Comparison of ENCODE assay signal across 22 cellular contexts in the genomic region with DNA sequence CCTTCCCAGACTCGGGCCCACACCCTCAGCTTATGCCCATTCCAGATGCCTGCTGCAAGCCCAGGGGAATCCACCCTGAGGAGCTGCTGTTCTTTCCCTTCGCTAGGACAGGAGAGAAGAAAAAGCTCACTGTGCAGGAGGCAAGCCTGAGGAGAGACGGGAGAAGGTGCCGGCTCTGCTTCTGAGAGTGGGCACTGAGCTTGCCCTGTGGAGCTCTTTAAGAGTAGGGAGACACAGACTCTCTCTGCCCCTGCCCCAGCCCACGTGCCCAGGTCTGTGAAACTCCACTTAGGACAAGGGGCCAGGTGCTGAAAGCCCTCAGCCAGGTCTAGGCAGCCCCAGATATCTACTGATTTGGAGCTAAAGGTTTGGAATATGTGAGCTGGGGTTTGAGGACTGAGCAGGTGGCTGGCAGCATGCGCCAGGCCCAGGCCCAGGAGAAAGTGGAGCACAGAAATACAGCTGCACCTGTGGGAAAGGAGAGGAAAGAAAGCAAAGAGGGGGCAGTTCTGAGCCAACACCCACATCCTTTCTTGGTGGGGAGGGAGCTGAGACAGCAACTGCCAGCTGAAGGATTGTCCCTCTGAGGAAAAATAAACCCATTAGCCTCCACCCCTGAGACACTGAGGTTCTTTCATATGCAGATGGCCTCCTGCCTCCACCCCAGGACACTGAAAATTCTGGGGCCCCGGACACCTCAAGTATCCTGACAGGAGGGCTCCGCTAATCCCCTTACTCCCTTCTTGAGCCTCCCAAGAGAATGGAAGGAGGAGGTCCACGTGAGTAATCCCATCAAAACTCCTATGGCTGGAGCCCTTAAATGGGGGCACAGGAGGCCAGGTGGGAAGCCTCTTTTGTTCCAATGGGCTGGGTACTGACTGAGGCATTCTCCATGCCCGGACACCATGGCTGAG. TPM values are rescaled to one million over a fixed set of nuclear protein-coding genes. Genes with fewer than 3 reads are reported as not detected.
A peak's percentile ranks its signal among the peaks of the same experiment; 100 is the strongest.
DNase-seq lines count a peak whose midpoint lies in the region; ATAC-seq and TF ChIP-seq lines count a peak whose summit lies in the region.
"Had no signal": no experiment of that assay in that cellular context is flagged by ENCODE, and none has a peak within 500 bp of the region (broad histone marks: within the 10 kb centered on the region; RNA-seq: fewer than 3 reads in every experiment).

No MANE protein-coding gene starts in this region.

- no peak overlapping the region for H3K18ac ChIP-seq in trophoblast cell (ENCODE audit: low read length)

- WGBS in endodermal cell (ENCODE audit: insufficient coverage in 1 of 2, insufficient read length in 1 of 2), 2 experiments, result 77 to 84% methylated on average over 6 to 10 of the region's 10 CpGs
- WGBS in trophoblast cell (ENCODE audit: extremely low coverage, insufficient coverage, insufficient read length), result no CpG with 5 or more reads among the region's 10 CpGs

- peaks cover 74% of the 10 kb centered on the region for H3K36me3 Mint-ChIP-seq in endodermal cell (ENCODE audit: low read depth)
- H3K36me3 Mint-ChIP-seq in progenitor cell of endocrine pancreas (ENCODE audit: insufficient read depth), result peaks cover 5% of the 10 kb centered on the region

- no peak overlapping the region for H2BK120ac ChIP-seq in trophoblast cell (ENCODE audit: insufficient read depth, low read length, poor library complexity)

- ATAC-seq in Right ventricle myocardium superior (ENCODE audit: poor library complexity) (no peak), left cardiac atrium (no peak), GM21528 (IDR thresholded peaks at IDR 0.05; ENCODE audit: low FRiP score, unreplicated experiment) (no peak), HG02973 (IDR thresholded peaks at IDR 0.05; ENCODE audit: unreplicated experiment) (no peak)
- ATAC-seq: Panc1, Right ventricle myocardium inferior had no signal

- no peak overlapping the region for H2BK12ac ChIP-seq in trophoblast cell (ENCODE audit: low read length)

- H3K4me1 Mint-ChIP-seq in endodermal cell, result peaks cover 11% of the 10 kb centered on the region
- H3K4me1 Mint-ChIP-seq in progenitor cell of endocrine pancreas (ENCODE audit: low read depth), result no peaks in the 10 kb centered on the region

- H3K27ac ChIP-seq in endodermal cell (ENCODE audit: low read depth, low read length) (no peak overlapping the region), trophoblast cell (ENCODE audit: low read depth, low read length) (no peak overlapping the region)
- H3K27ac ChIP-seq: SK-N-MC had no signal

- H3K9ac ChIP-seq in NT2/D1 (ENCODE audit: insufficient read length, low read depth), result no peak overlapping the region
- no peak overlapping the region for H3K9ac ChIP-seq in endodermal cell (ENCODE audit: extremely low read depth, low read length, poor library complexity, severe bottlenecking)
- H3K9ac ChIP-seq in trophoblast cell (ENCODE audit: low read length), result no peak overlapping the region

- no peak overlapping the region for H4K8ac ChIP-seq in trophoblast cell (ENCODE audit: low read depth, low read length)

- H3K23ac ChIP-seq in trophoblast cell (ENCODE audit: low read length), result no peak overlapping the region

- H2AFZ ChIP-seq in trophoblast cell (ENCODE audit: insufficient read depth, low read length, poor library complexity), result no peak overlapping the region

- H2BK5ac ChIP-seq in trophoblast cell (ENCODE audit: low read depth, low read length, poor library complexity), result no peak overlapping the region

- H3K27ac Mint-ChIP-seq in endodermal cell (no peak overlapping the region), progenitor cell of endocrine pancreas (peak overlapping the region; percentile 84)

- no peaks in the 10 kb centered on the region for H3K27me3 ChIP-seq in NT2/D1 (ENCODE audit: insufficient read depth, insufficient read length)
- H3K27me3 ChIP-seq in endodermal cell (ENCODE audit: control insufficient read depth, insufficient read depth, low read length, poor library complexity, severe bottlenecking), result no peaks in the 10 kb centered on the region
- no peaks in the 10 kb centered on the region for H3K27me3 ChIP-seq in trophoblast cell (ENCODE audit: insufficient read depth, low read length)
- H3K27me3 ChIP-seq: BE2C had no signal

- H4K12ac ChIP-seq in trophoblast cell (ENCODE audit: low read depth, low read length), result no peak overlapping the region

- DNase-seq in Right ventricle myocardium superior (peak; percentile 1), left cardiac atrium (no peak), NT2/D1 (ENCODE audit: low read depth, low spot score) (peak; percentile 36), endodermal cell (peak; percentile 67), progenitor cell of endocrine pancreas (ENCODE audit: low spot score, unreplicated experiment) (no peak), trophoblast cell (no peak)
- DNase-seq: BE2C; CD4-positive, CD25-positive, alpha-beta regulatory T cell; COR-L47; GDM1; GOT3; NCI-H1092 treated with DMSO at 0.1 percent for 48 hours; NCI-H146; NCI-H2081 treated with DMSO at 0.1 percent for 48 hours; NCI-H2227 treated with DMSO at 0.1 percent for 48 hours; NCI-H510A treated with DMSO at 0.1 percent for 48 hours; NCI-H774 had no signal

- no peaks in the 10 kb centered on the region for H3K79me2 ChIP-seq in trophoblast cell (ENCODE audit: control insufficient read depth, insufficient read depth, low read length, poor library complexity)

- H3K4me1 ChIP-seq in NT2/D1 (ENCODE audit: insufficient read depth, insufficient read length) (peaks cover 2% of the 10 kb centered on the region), endodermal cell (ENCODE audit: control insufficient read depth, insufficient read depth, low read length) (peaks cover 2% of the 10 kb centered on the region), trophoblast cell (ENCODE audit: control insufficient read depth in 1 of 2, insufficient read depth in 2 of 2, low read length in 2 of 2) (no peaks in the 10 kb centered on the region)
- H3K4me1 ChIP-seq: BE2C had no signal

- TF ChIP-seq CTCF in endodermal cell (conservative IDR thresholded peaks at IDR 0.05) (no peak), progenitor cell of endocrine pancreas (IDR thresholded peaks at IDR 0.05; ENCODE audit: unreplicated experiment) (no peak)

- peaks cover 81% of the 10 kb centered on the region for H3K36me3 ChIP-seq in NT2/D1 (ENCODE audit: insufficient read depth, insufficient read length, low read length)
- peaks cover 58% of the 10 kb centered on the region for H3K36me3 ChIP-seq in endodermal cell (ENCODE audit: control insufficient read depth, insufficient read depth, low read length)
- peaks cover 34 to 37% of the 10 kb centered on the region in 2 experiments for H3K36me3 ChIP-seq in trophoblast cell (ENCODE audit: control insufficient read depth in 1 of 2, insufficient read depth in 2 of 2, low read length in 2 of 2)
- H3K36me3 ChIP-seq: BE2C had no signal

- no peak overlapping the region for H3K4me3 ChIP-seq in NT2/D1 (ENCODE audit: insufficient read length, low read depth)
- H3K4me3 ChIP-seq in endodermal cell (ENCODE audit: low read length), result no peak overlapping the region
- no peak overlapping the region for H3K4me3 ChIP-seq in trophoblast cell (ENCODE audit: low read depth, low read length)
- H3K4me3 ChIP-seq: SK-N-MC had no signal

- H3K4ac ChIP-seq in trophoblast cell (ENCODE audit: low read depth, low read length), result no peak overlapping the region

- no peak overlapping the region for H4K91ac ChIP-seq in trophoblast cell (ENCODE audit: low read depth, low read length)

- H3K27me3 Mint-ChIP-seq in endodermal cell (ENCODE audit: insufficient read depth) (no peaks in the 10 kb centered on the region), progenitor cell of endocrine pancreas (no peaks in the 10 kb centered on the region)
- H3K27me3 Mint-ChIP-seq: CD4-positive, CD25-positive, alpha-beta regulatory T cell had no signal

- H2AK5ac ChIP-seq in trophoblast cell (ENCODE audit: low read length), result no peak overlapping the region

- no peak overlapping the region for H3K4me2 ChIP-seq in trophoblast cell (ENCODE audit: low read length)

- intact Hi-C loops in Right ventricle myocardium superior (cut with DNase I), result no loop called here
- intact Hi-C loops in left cardiac atrium (cut with DNase I), result no loop called here

- H3K9me3 Mint-ChIP-seq in endodermal cell, result peaks cover 8% of the 10 kb centered on the region
- no peaks in the 10 kb centered on the region for H3K9me3 Mint-ChIP-seq in progenitor cell of endocrine pancreas (ENCODE audit: low read depth)
- H3K9me3 Mint-ChIP-seq: CD4-positive, CD25-positive, alpha-beta regulatory T cell had no signal

- H3K9me3 ChIP-seq in NT2/D1 (ENCODE audit: insufficient read depth, low read length) (no peaks in the 10 kb centered on the region), endodermal cell (ENCODE audit: control insufficient read depth, low read length) (peaks cover 9% of the 10 kb centered on the region), trophoblast cell (ENCODE audit: insufficient read depth, low read depth, low read length) (no peaks in the 10 kb centered on the region)
- H3K9me3 ChIP-seq: BE2C had no signal

- H3K79me1 ChIP-seq in trophoblast cell (ENCODE audit: low read length), result no peaks in the 10 kb centered on the region

- H3K4me3 Mint-ChIP-seq in endodermal cell, result no peak overlapping the region
- H3K4me3 Mint-ChIP-seq in progenitor cell of endocrine pancreas (ENCODE audit: low read depth), result no peak overlapping the region
- H3K4me3 Mint-ChIP-seq: CD4-positive, CD25-positive, alpha-beta regulatory T cell had no signal

- no peak overlapping the region for H3K14ac ChIP-seq in trophoblast cell (ENCODE audit: low read length)

RNA-seq across cellular contexts. Expression of a gene that starts 7.3 kb away (rescaled TPM):
- total RNA-seq in Right ventricle myocardium superior (15.8 TPM), left cardiac atrium (10 to 100 TPM; 16.2 to 19.3 TPM), endodermal cell (10 to 100 TPM; 51.8 to 59.3 TPM), progenitor cell of endocrine pancreas (49.3 and 55.9 TPM in 2 replicates)
- 39.0 TPM for polyA plus RNA-seq in endodermal cell (2013, experiment 1 of 2)
- polyA plus RNA-seq in endodermal cell (2013, experiment 2 of 2), result 28.8 TPM
- polyA plus RNA-seq in trophoblast cell (2013), result 11.9 and 13.7 TPM in 2 replicates

RNA-seq across cellular contexts. Expression of a gene that starts 7.4 kb away (rescaled TPM):
- total RNA-seq in Right ventricle myocardium superior (22.7 TPM), left cardiac atrium (10 to 100 TPM; 15.5 to 17.6 TPM), endodermal cell (10 to 100 TPM; 33.3 to 52.0 TPM), progenitor cell of endocrine pancreas (27.4 and 36.9 TPM in 2 replicates)
- polyA plus RNA-seq in endodermal cell (2013, experiment 1 of 2), result 43.1 TPM
- 46.7 TPM for polyA plus RNA-seq in endodermal cell (2013, experiment 2 of 2)
- 17.6 and 18.5 TPM in 2 replicates for polyA plus RNA-seq in trophoblast cell (2013)
- total RNA-seq: CD4-positive, CD25-positive, alpha-beta regulatory T cell had no signal

Comparison
In these comparisons a context has a peak if more than half of its experiments do, and no peak if none do; other contexts are left out.
1. DNase-seq: peak in Right ventricle myocardium superior (single experiment), NT2/D1 (single experiment) and endodermal cell (single experiment); none in left cardiac atrium (single experiment), progenitor cell of endocrine pancreas (single experiment) and trophoblast cell (0 of 2).